Comparison of ENCODE assay signal across 22 cellular contexts in genomic region chr10:76245951-76246495, GRCh38.
"Had no signal": no experiment of that assay in that cellular context is flagged by ENCODE, and none has a peak within 500 bp of the region (broad histone marks: within the 10 kb centered on the region; RNA-seq: fewer than 3 reads in every experiment).

No MANE protein-coding gene starts in this region.

- ATAC-seq: activated naive CD8-positive, alpha-beta T cell treated with anti-CD3 and anti-CD28 coated beads, Interleukin-2, amount 50 U/mL, for 24 hours; activated T-cell treated with anti-CD3 and anti-CD28 coated beads, Interleukin-2, amount 50 U/mL, for 72 hours; gastroesophageal sphincter; heart left ventricle; left ventricle myocardium superior; pancreas; psoas muscle; stimulated activated naive CD8-positive, alpha-beta T cell treated with anti-CD3 and anti-CD28 coated beads, Interleukin-15, Interleukin-2, amounts not matched to agents 100 U/mL and 50 U/mL, for 24 hours had no signal

- H3K4me1 ChIP-seq: heart left ventricle, pancreas, psoas muscle, right atrium auricular region, spleen had no signal

- H3K4me3 ChIP-seq: coronary artery, gastroesophageal sphincter, heart left ventricle, pancreas, psoas muscle, right atrium auricular region, spleen, thyroid gland had no signal

- H3K9me3 ChIP-seq: gastroesophageal sphincter, heart left ventricle, pancreas, psoas muscle, right atrium auricular region, spleen, thyroid gland had no signal

- H3K27ac ChIP-seq: coronary artery, gastroesophageal sphincter, heart left ventricle, pancreas, psoas muscle, right atrium auricular region, thyroid gland had no signal

- H3K36me3 ChIP-seq: gastroesophageal sphincter, heart left ventricle, pancreas, right atrium auricular region, spleen, thyroid gland had no signal

- H3K27me3 ChIP-seq: gastroesophageal sphincter, heart left ventricle, pancreas, right atrium auricular region, spleen, thyroid gland had no signal

- DNase-seq: activated CD4-positive, alpha-beta memory T cell treated with anti-CD3 and anti-CD28 coated beads, Interleukin-2, amount 10 ng/mL, durations not matched to agents 7 days and 5 days; activated CD4-positive, alpha-beta T cell treated with anti-CD3 and anti-CD28 coated beads for 4 hours; activated CD4-positive, CD25-positive, alpha-beta regulatory T cell; activated effector memory CD4-positive, alpha-beta T cell treated with Interleukin-2 at 50 U/mL for 16 hours; activated naive CD4-positive, alpha-beta T cell treated with anti-CD3 and anti-CD28 coated beads, Interleukin-2, amount 50 U/mL, for 16 hours; activated naive CD8-positive, alpha-beta T cell treated with anti-CD3 and anti-CD28 coated beads, Interleukin-2, amount 50 U/mL, for 24 hours; activated T-cell treated with anti-CD3 and anti-CD28 coated beads, Interleukin-2, amount 50 U/mL, for 72 hours; cerebellar nuclear complex; heart left ventricle; left ventricle myocardium superior; mammary epithelial cell; nephron progenitor cell; pancreas; psoas muscle; spleen; stimulated activated CD4-positive, alpha-beta T cell treated with anti-CD3 and anti-CD28 coated beads, Interleukin-4, amount 100 ng/mL, for 1 hour; stimulated activated naive CD8-positive, alpha-beta T cell treated with anti-CD3 and anti-CD28 coated beads, Interleukin-15, Interleukin-2, amounts not matched to agents 100 U/mL and 50 U/mL, for 24 hours; T1000; thyroid gland had no signal
